8 cellular contexts compared by ENCODE assay signal in genomic region chr1:11692899-11693590, GRCh38. TPM values are rescaled to one million over a fixed set of nuclear protein-coding genes. Genes with fewer than 3 reads are reported as not detected.
A peak's percentile ranks its signal among the peaks of the same experiment; 100 is the strongest.
DNase-seq lines count a peak whose midpoint lies in the region; ATAC-seq and TF ChIP-seq lines count a peak whose summit lies in the region.

No MANE protein-coding gene starts in this region.

- WGBS in IMR-90 (ENCODE audit: extremely low coverage in 2 of 2, insufficient read length in 1 of 2), 2 experiments = 36% methylated on average over 3 of the region's 7 CpGs; no CpG with 5 or more reads in 1 of the 2 experiments

- no peak overlapping the region for H2BK120ac ChIP-seq in IMR-90 (ENCODE audit: low read depth, low read length)

- no peak overlapping the region for H3K27ac ChIP-seq in IMR-90 (ENCODE audit: insufficient read depth, low read length)

- no peak overlapping the region for H3K23ac ChIP-seq in IMR-90 (ENCODE audit: low read depth, low read length)

- H3K9me3 Mint-ChIP-seq in activated CD8-positive, alpha-beta T cell treated with anti-CD3 and anti-CD28 coated beads for 36 hours = no peaks in the 10 kb centered on the region

- TF ChIP-seq CTCF in IMR-90 (conservative IDR thresholded peaks at IDR 0.05; ENCODE audit: low read depth, low read length) (no peak), fibroblast of the aortic adventitia (IDR thresholded peaks at IDR 0.05; ENCODE audit: insufficient read depth, low read length) (no peak)
- TF ChIP-seq CTCF in activated CD8-positive, alpha-beta T cell treated with anti-CD3 and anti-CD28 coated beads for 36 hours (IDR thresholded peaks at IDR 0.05) = no peak

- no peak overlapping the region for H2BK15ac ChIP-seq in IMR-90 (ENCODE audit: low read depth, low read length)

- H3K56ac ChIP-seq in IMR-90 (ENCODE audit: extremely low read depth, insufficient read depth, low read length) = no peak overlapping the region

- H3K27me3 ChIP-seq in IMR-90 (ENCODE audit: control insufficient read depth, insufficient read depth, low read length) = peaks cover 62% of the 10 kb centered on the region

- ATAC-seq in IMR-90 (ENCODE audit: low read depth) = peak; percentile 69
- peak; percentile 89 for ATAC-seq in activated CD8-positive, alpha-beta T cell treated with anti-CD3 and anti-CD28 coated beads for 36 hours
- no peak for ATAC-seq in HG03432 (IDR thresholded peaks at IDR 0.05; ENCODE audit: unreplicated experiment)
- ATAC-seq in GM19324 (IDR thresholded peaks at IDR 0.05; ENCODE audit: low FRiP score, unreplicated experiment) = no peak

- H3K4me3 ChIP-seq in IMR-90 (ENCODE audit: insufficient read depth, low read depth, low read length) = no peak overlapping the region
- no peak overlapping the region for H3K4me3 ChIP-seq in fibroblast of the aortic adventitia (ENCODE audit: low read depth, low read length)

- peak overlapping the region; percentile 28; the same call in 1 of the 2 replicates for H2AK5ac ChIP-seq in IMR-90 (ENCODE audit: low read depth, low read length)

- POLR2A ChIA-PET in IMR-90 (lab: Charles Lee; ENCODE audit: unreplicated experiment) = no interaction called here
- POLR2A ChIA-PET in activated CD8-positive, alpha-beta T cell treated with anti-CD3 and anti-CD28 coated beads for 36 hours (lab: Charles Lee) = interaction anchor here (0.9 to 1.6 kb wide), 3 partner anchors 11 to 611 kb away, joined by 3 to 7 read pairs (median 4); no protein-coding TSS in a partner anchor

- no peak overlapping the region for H2AFZ ChIP-seq in IMR-90 (replicated peaks; ENCODE audit: low read length, poor library complexity)

- no peak overlapping the region for H3K4ac ChIP-seq in IMR-90 (ENCODE audit: low read depth, low read length)

- H3K18ac ChIP-seq in IMR-90 (ENCODE audit: low read depth, low read length) = no peak overlapping the region

- no peaks in the 10 kb centered on the region for H4K20me1 ChIP-seq in IMR-90 (ENCODE audit: insufficient read depth, low read length)

- peaks cover 26% of the 10 kb centered on the region for H3K4me1 Mint-ChIP-seq in activated CD8-positive, alpha-beta T cell treated with anti-CD3 and anti-CD28 coated beads for 36 hours (ENCODE audit: low read depth)

- H3K36me3 ChIP-seq in IMR-90 (ENCODE audit: control insufficient read depth, insufficient read depth, low read length) = no peaks in the 10 kb centered on the region

- no peaks in the 10 kb centered on the region for H3K9me3 ChIP-seq in IMR-90 (ENCODE audit: control insufficient read depth, insufficient read depth, low read length)

- H3K4me2 ChIP-seq in IMR-90 (ENCODE audit: low read depth, low read length) = no peak overlapping the region

- H2BK5ac ChIP-seq in IMR-90 (ENCODE audit: low read depth, low read length, poor library complexity, severe bottlenecking) = no peak overlapping the region

- TF ChIP-seq POLR2A in IMR-90 (IDR thresholded peaks at IDR 0.05; ENCODE audit: low read depth, low read length) = no peak

- no peak overlapping the region for H4K91ac ChIP-seq in IMR-90 (ENCODE audit: insufficient read depth, low read depth, low read length)

- intact Hi-C loops in IMR-90 (cut with micrococcal nuclease) = no loop called here
- intact Hi-C loops in activated CD8-positive, alpha-beta T cell treated with anti-CD3 and anti-CD28 coated beads for 36 hours (cut with micrococcal nuclease) = no loop called here

- H3K9ac ChIP-seq in IMR-90 (ENCODE audit: low read depth, low read length) = no peak overlapping the region

- no peak overlapping the region for H2AK9ac ChIP-seq in IMR-90 (replicated peaks; ENCODE audit: low read depth, low read length, poor library complexity)

- 0 out of 2 replicates have a peak, but pooled peaks cover 4% of the 10 kb centered on the region for H3K9me1 ChIP-seq in IMR-90 (ENCODE audit: insufficient read depth, low read length)

- DNase-seq in ACHN (peak; percentile 74), IMR-90 (peak; percentile 77), fibroblast of the aortic adventitia (ENCODE audit: low read depth) (peak; percentile 83), OCI-M2 (lab: John Stamatoyannopoulos, UW; ENCODE audit: unreplicated experiment) (no peak)
- DNase-seq in activated CD8-positive, alpha-beta T cell treated with anti-CD3 and anti-CD28 coated beads for 36 hours = peak; percentile 84
- DNase-seq in stimulated activated CD4-positive, alpha-beta T cell treated with anti-CD3 and anti-CD28 coated beads, Interleukin-1b, Interleukin-23, amount 100 ng/mL, for 48 hours = peak; percentile 39

- peaks cover 32% of the 10 kb centered on the region for H3K27me3 Mint-ChIP-seq in activated CD8-positive, alpha-beta T cell treated with anti-CD3 and anti-CD28 coated beads for 36 hours

- CTCF ChIA-PET in IMR-90 (lab: Yijun Ruan, JAX) = no interaction called here
- CTCF ChIA-PET in activated CD8-positive, alpha-beta T cell treated with anti-CD3 and anti-CD28 coated beads for 36 hours (lab: Charles Lee) = interaction anchor here (1.1 to 1.7 kb wide), 5 partner anchors 11 to 47 kb away, joined by 4 to 6 read pairs (median 4); no protein-coding TSS in a partner anchor

- H3K79me1 ChIP-seq in IMR-90 (ENCODE audit: low read depth in 1 of 2, low read length in 2 of 2) = no peaks in the 10 kb centered on the region

- in situ Hi-C loops in ACHN (cut with HindIII; ENCODE audit: low pct_ligation_motif_present, low pct_unique_long_range_greater_than_20kb, low sequenced_read_pairs) (no loop called here), IMR-90 (cut with MboI; ENCODE audit: low sequenced_read_pairs) (no loop called here)

- H4K5ac ChIP-seq in IMR-90 (ENCODE audit: low read depth, low read length) = no peak overlapping the region

- no peak overlapping the region for H4K8ac ChIP-seq in IMR-90 (ENCODE audit: low read depth in 2 of 2, low read length in 2 of 2)

- no peak overlapping the region for H2BK20ac ChIP-seq in IMR-90 (ENCODE audit: low read depth, low read length)

- no peak for TF ChIP-seq RAD21 in IMR-90 (IDR thresholded peaks at IDR 0.05; ENCODE audit: low read length)

- dilution Hi-C loops in IMR-90 (cut with HindIII; ENCODE audit: low sequenced_read_pairs, unreplicated experiment) = no loop called here

- no TSS peak for BruUV-seq in IMR-90 (replicated peaks; lab: Mats Ljungman, UMichigan)

- H3K14ac ChIP-seq in IMR-90 (replicated peaks; ENCODE audit: low read depth, low read length) = no peak overlapping the region

- no peak overlapping the region for H3K27ac Mint-ChIP-seq in activated CD8-positive, alpha-beta T cell treated with anti-CD3 and anti-CD28 coated beads for 36 hours

- no peak overlapping the region for H3K4me3 Mint-ChIP-seq in activated CD8-positive, alpha-beta T cell treated with anti-CD3 and anti-CD28 coated beads for 36 hours

- H3K4me1 ChIP-seq in IMR-90 (ENCODE audit: control insufficient read depth, insufficient read depth, low read length) = peaks cover 3% of the 10 kb centered on the region; the same call in 1 of the 2 replicates

- H3K36me3 Mint-ChIP-seq in activated CD8-positive, alpha-beta T cell treated with anti-CD3 and anti-CD28 coated beads for 36 hours (ENCODE audit: low read depth) = no peaks in the 10 kb centered on the region

TF ChIP-seq in IMR-90, 13 proteins besides CTCF, POLR2A, EP300 and RAD21 (continues in another document):
- TF ChIP-seq USF2 (IDR thresholded peaks at IDR 0.05; ENCODE audit: low read depth, low read length) (no peak), RCOR1 (IDR thresholded peaks at IDR 0.05; ENCODE audit: insufficient replicate concordance, low read length) (no peak)

RNA-seq across cellular contexts. Expression of gene DRAXIN, which starts 1.5 kb away (rescaled TPM):
- total RNA-seq in IMR-90 (2012; rRNA removed) (under 0.01 TPM in 2 replicates), fibroblast of the aortic adventitia (ENCODE audit: low replicate concordance) (2.4 TPM in 1 of 2 replicates, not detected in the other)
- polyA plus RNA-seq in IMR-90 (2012; rRNA removed) = 0.01 and 0.02 TPM in 2 replicates
- 0.02 TPM in 1 of 2 replicates, not detected in the other for polyA plus RNA-seq in IMR-90 (2012; cell fraction: cytosol; rRNA removed)
- polyA plus RNA-seq in IMR-90 (2012; cell fraction: nucleus; rRNA removed; ENCODE audit: low replicate concordance) = 0.01 TPM in 1 of 2 replicates, not detected in the other
- total RNA-seq in activated CD8-positive, alpha-beta T cell treated with anti-CD3 and anti-CD28 coated beads for 36 hours = under 1 TPM; 0.18 to 0.20 TPM

RNA-seq across cellular contexts. Expression of gene MAD2L2, which starts 12.1 kb away (rescaled TPM):
- total RNA-seq in IMR-90 (2012; rRNA removed) (44.6 and 47.5 TPM in 2 replicates), fibroblast of the aortic adventitia (ENCODE audit: low replicate concordance) (17.6 and 33.1 TPM in 2 replicates)
- 70.9 and 80.4 TPM in 2 replicates for polyA plus RNA-seq in IMR-90 (2012; rRNA removed)
- 71.3 and 77.4 TPM in 2 replicates for polyA plus RNA-seq in IMR-90 (2012; cell fraction: cytosol; rRNA removed)
- polyA plus RNA-seq in IMR-90 (2012; cell fraction: nucleus; rRNA removed; ENCODE audit: low replicate concordance) = 53.4 and 70.4 TPM in 2 replicates
- total RNA-seq in activated CD8-positive, alpha-beta T cell treated with anti-CD3 and anti-CD28 coated beads for 36 hours = 10 to 100 TPM; 86.5 to 90.4 TPM

RNA-seq across cellular contexts. Expression of gene FBXO6, which starts 29.0 kb away (rescaled TPM):
- 6.4 and 6.8 TPM in 2 replicates for total RNA-seq in IMR-90 (2012; rRNA removed)
- 7.5 and 9.9 TPM in 2 replicates for polyA plus RNA-seq in IMR-90 (2012; rRNA removed)
- 7.1 and 11.6 TPM in 2 replicates for polyA plus RNA-seq in IMR-90 (2012; cell fraction: cytosol; rRNA removed)
- polyA plus RNA-seq in IMR-90 (2012; cell fraction: nucleus; rRNA removed; ENCODE audit: low replicate concordance) = 2.6 and 3.8 TPM in 2 replicates
- total RNA-seq in activated CD8-positive, alpha-beta T cell treated with anti-CD3 and anti-CD28 coated beads for 36 hours = 1 to 10 TPM; 6.2 to 7.9 TPM
- 3.4 and 4.5 TPM in 2 replicates for total RNA-seq in fibroblast of the aortic adventitia (ENCODE audit: low replicate concordance)

RNA-seq across cellular contexts. Expression of gene FBXO44, which starts 38.4 kb away (rescaled TPM):
- 7.8 and 9.3 TPM in 2 replicates for total RNA-seq in IMR-90 (2012; rRNA removed)
- 25.5 and 30.5 TPM in 2 replicates for polyA plus RNA-seq in IMR-90 (2012; rRNA removed)
- 23.4 and 34.2 TPM in 2 replicates for polyA plus RNA-seq in IMR-90 (2012; cell fraction: cytosol; rRNA removed)
- polyA plus RNA-seq in IMR-90 (2012; cell fraction: nucleus; rRNA removed; ENCODE audit: low replicate concordance) = 165 and 273 TPM in 2 replicates
- total RNA-seq in activated CD8-positive, alpha-beta T cell treated with anti-CD3 and anti-CD28 coated beads for 36 hours = 10 to 100 TPM; 18.1 to 20.4 TPM
- 8.1 and 16.0 TPM in 2 replicates for total RNA-seq in fibroblast of the aortic adventitia (ENCODE audit: low replicate concordance)

RNA-seq across cellular contexts. Expression of gene FBXO2, which starts 38.8 kb away (rescaled TPM):
- total RNA-seq in IMR-90 (2012; rRNA removed) (0.36 and 0.56 TPM in 2 replicates), fibroblast of the aortic adventitia (ENCODE audit: low replicate concordance) (2.0 and 3.9 TPM in 2 replicates)
- 1.7 and 2.1 TPM in 2 replicates for polyA plus RNA-seq in IMR-90 (2012; rRNA removed)
- 4.2 and 9.1 TPM in 2 replicates for polyA plus RNA-seq in IMR-90 (2012; cell fraction: cytosol; rRNA removed)
- 6.0 and 6.5 TPM in 2 replicates for polyA plus RNA-seq in IMR-90 (2012; cell fraction: nucleus; rRNA removed; ENCODE audit: low replicate concordance)
- total RNA-seq in activated CD8-positive, alpha-beta T cell treated with anti-CD3 and anti-CD28 coated beads for 36 hours = 1 to 10 TPM; 1.7 to 1.9 TPM

Comparison
In these comparisons a context has a peak if more than half of its experiments do, and no peak if none do; other contexts are left out.
1. ATAC-seq: peak in IMR-90 (single experiment) and activated CD8-positive, alpha-beta T cell treated with anti-CD3 and anti-CD28 coated beads for 36 hours (single experiment); none in HG03432 (single experiment) and GM19324 (single experiment).